ENCODE assay signal across 1 cellular context in the genomic region with DNA sequence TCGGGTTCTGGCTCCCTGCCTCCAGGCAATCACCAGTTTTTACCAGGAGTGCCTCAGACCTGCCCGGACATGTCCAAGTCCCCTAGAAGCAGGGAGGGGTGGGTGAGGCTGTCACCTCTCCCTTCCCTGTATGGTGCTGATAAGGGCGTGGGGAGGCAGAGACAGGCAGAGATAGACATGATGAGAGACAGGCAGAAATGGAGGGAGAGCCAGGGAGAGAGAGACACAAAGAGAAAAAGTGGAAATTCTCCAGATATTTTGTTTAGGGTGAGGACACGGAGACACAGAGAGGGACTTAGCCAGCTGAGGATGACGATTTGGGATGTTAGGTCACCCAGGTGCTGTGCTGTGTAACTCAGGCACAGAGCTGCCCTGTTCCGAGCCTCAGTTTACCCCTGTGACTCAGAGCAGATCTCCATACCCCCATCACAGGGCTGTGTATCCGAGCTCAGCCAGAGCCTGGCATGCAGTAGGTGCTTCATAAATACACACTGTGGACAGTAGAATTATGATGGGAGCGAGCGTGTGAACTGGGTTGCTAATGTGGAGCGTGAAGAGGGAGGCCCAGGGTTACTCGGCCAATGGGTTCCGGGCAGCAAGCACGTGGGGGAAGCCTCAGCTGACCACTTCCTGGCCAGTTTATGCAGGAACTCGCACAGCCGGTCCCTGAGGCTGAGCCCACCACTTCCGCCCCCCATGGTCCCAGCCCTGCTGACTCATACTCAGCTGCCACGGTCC.
TF ChIP-seq lines count a peak whose summit lies in the region.

No MANE protein-coding gene starts in this region.

TF ChIP-seq in K562, 482 proteins besides CTCF, POLR2A, EP300 and RAD21 (continued from another document):
- TF ChIP-seq ELK1 (CRISPR knock-in tag; IDR thresholded peaks at IDR 0.05), result no peak
